ENCODE assay signal across 19 cellular contexts in genomic region chr2:55090702-55091101, GRCh38. TPM values are rescaled to one million over a fixed set of nuclear protein-coding genes. Genes with fewer than 3 reads are reported as not detected.
DNase-seq lines count a peak whose midpoint lies in the region; ATAC-seq, FAIRE-seq and TF ChIP-seq lines count a peak whose summit lies in the region.
"Had no signal": no experiment of that assay in that cellular context is flagged by ENCODE, and none has a peak within 500 bp of the region (broad histone marks: within the 10 kb centered on the region; RNA-seq: fewer than 3 reads in every experiment).

No MANE protein-coding gene starts in this region.

- no peak overlapping the region for H2BK12ac ChIP-seq in neuronal stem cell (ENCODE audit: low read length)

- no peaks in the 10 kb centered on the region for H3K79me1 ChIP-seq in neuronal stem cell (ENCODE audit: low read depth, low read length)

- H3K9me3 Mint-ChIP-seq in activated naive CD4-positive, alpha-beta T cell treated with anti-CD3 and anti-CD28 coated beads, Interleukin-2, amount 50 U/mL, for 72 hours = peaks cover 0 to 9% of the 10 kb centered on the region in 2 donors
- H3K9me3 Mint-ChIP-seq: nephron had no signal

- no peak for ATAC-seq in activated naive CD4-positive, alpha-beta T cell treated with anti-CD3 and anti-CD28 coated beads, Interleukin-2, amount 50 U/mL, for 72 hours
- no peak for ATAC-seq in HG03045 (IDR thresholded peaks at IDR 0.05; ENCODE audit: unreplicated experiment)
- ATAC-seq: gastroesophageal sphincter, lower lobe of right lung had no signal

- H3K4me3 ChIP-seq in bronchial epithelial cell (ENCODE audit: low read depth, low read length) (no peak overlapping the region), neuronal stem cell (ENCODE audit: low read length in 2 of 2) (no peak overlapping the region)
- H3K4me3 ChIP-seq: cardiac muscle cell, gastroesophageal sphincter, lower lobe of right lung had no signal

- no peak for FAIRE-seq in bronchial epithelial cell (lab: Jason Lieb, UNC)

- no peak overlapping the region for H2BK5ac ChIP-seq in neuronal stem cell (ENCODE audit: low read length)

- H3K18ac ChIP-seq in neuronal stem cell (ENCODE audit: low read length) = no peak overlapping the region

- no peak overlapping the region for H3K23ac ChIP-seq in neuronal stem cell (ENCODE audit: low read depth, low read length, poor library complexity)

- no peaks in the 10 kb centered on the region for H3K27me3 ChIP-seq in bronchial epithelial cell (ENCODE audit: control insufficient read depth, insufficient read depth, low read length)
- no peaks in the 10 kb centered on the region for H3K27me3 ChIP-seq in neuronal stem cell (ENCODE audit: control insufficient read depth in 3 of 3, insufficient read depth in 3 of 3, low read depth in 1 of 3, low read length in 3 of 3)
- H3K27me3 ChIP-seq: cardiac muscle cell, gastroesophageal sphincter had no signal

- H3K9me3 ChIP-seq in neuronal stem cell (replicated peaks in 1 of 2; ENCODE audit: control insufficient read depth in 2 of 2, insufficient read depth in 1 of 2, low read depth in 1 of 2, low read length in 2 of 2) = no peaks in the 10 kb centered on the region
- H3K9me3 ChIP-seq: gastroesophageal sphincter, lower lobe of right lung had no signal

- H3K14ac ChIP-seq in neuronal stem cell (ENCODE audit: low read length) = no peak overlapping the region

- no peak overlapping the region for H3K9ac ChIP-seq in neuronal stem cell (ENCODE audit: low read depth, low read length, poor library complexity)

- TF ChIP-seq CTCF in bronchial epithelial cell (IDR thresholded peaks at IDR 0.05; ENCODE audit: insufficient read depth, low read length, severe bottlenecking) = no peak

- no peak overlapping the region for H3K27ac ChIP-seq in neuronal stem cell (replicated peaks; ENCODE audit: low read length)
- H3K27ac ChIP-seq: cardiac muscle cell, gastroesophageal sphincter, lower lobe of right lung had no signal

- WGBS in neuronal stem cell (ENCODE audit: extremely low coverage in 2 of 2, insufficient read length in 2 of 2, insufficient replicate concordance in 1 of 2), 2 donors = no CpG with 5 or more reads among the region's 2 CpGs

- H3K27ac Mint-ChIP-seq in activated naive CD4-positive, alpha-beta T cell treated with anti-CD3 and anti-CD28 coated beads, Interleukin-2, amount 50 U/mL, for 72 hours = no peak overlapping the region

- no peak overlapping the region for H3K4me2 ChIP-seq in neuronal stem cell (ENCODE audit: insufficient read depth, low read length, poor library complexity, severe bottlenecking)

- H4K8ac ChIP-seq in neuronal stem cell (ENCODE audit: low read depth, low read length) = no peak overlapping the region

- no peak overlapping the region for H2BK120ac ChIP-seq in neuronal stem cell (ENCODE audit: low read depth, low read length)

- peaks cover 0 to 1% of the 10 kb centered on the region in 2 donors for H3K4me1 ChIP-seq in neuronal stem cell (ENCODE audit: control insufficient read depth in 2 of 2, insufficient read depth in 1 of 2, low read depth in 1 of 2, low read length in 2 of 2)

- H3K4ac ChIP-seq in neuronal stem cell (ENCODE audit: low read length) = no peak overlapping the region

- no peak overlapping the region for H2BK15ac ChIP-seq in neuronal stem cell (ENCODE audit: low read length)

- no peaks in the 10 kb centered on the region for H3K36me3 Mint-ChIP-seq in activated naive CD4-positive, alpha-beta T cell treated with anti-CD3 and anti-CD28 coated beads, Interleukin-2, amount 50 U/mL, for 72 hours

- H3K36me3 ChIP-seq in bronchial epithelial cell (ENCODE audit: control insufficient read depth, insufficient read depth, low read length) (no peaks in the 10 kb centered on the region), neuronal stem cell (replicated peaks in 1 of 2; ENCODE audit: control insufficient read depth in 2 of 2, insufficient read depth in 2 of 2, low read length in 2 of 2) (no peaks in the 10 kb centered on the region)
- H3K36me3 ChIP-seq: cardiac muscle cell, gastroesophageal sphincter, lower lobe of right lung had no signal

- no peak overlapping the region for H4K91ac ChIP-seq in neuronal stem cell (ENCODE audit: low read depth, low read length, poor library complexity)

- DNase-seq in GM03348 (ENCODE audit: low spot score) (peak; percentile 56), NCI-H226 (peak; percentile 67), bronchial epithelial cell (ENCODE audit: low read depth) (peak; percentile 52), neuronal stem cell (ENCODE audit: low spot score) (no peak), NCI-H187 treated with DMSO at 0.1 percent for 48 hours (lab: John Stamatoyannopoulos, UW) (no peak)
- DNase-seq in activated naive CD4-positive, alpha-beta T cell treated with anti-CD3 and anti-CD28 coated beads, Interleukin-2, amount 50 U/mL, for 72 hours (ENCODE audit: low spot score in 2 of 2) = no peak
- no peak for DNase-seq in stimulated activated CD4-positive, alpha-beta T cell treated with anti-CD3 and anti-CD28 coated beads, Interleukin-4, amount 100 ng/mL, for 4 hours
- DNase-seq: activated CD4-positive, alpha-beta T cell treated with anti-CD3 and anti-CD28 coated beads for 1 hour; activated CD8-positive, alpha-beta memory T cell treated with anti-CD3 and anti-CD28 coated beads, Interleukin-2, amount 50 U/mL, for 48 hours; activated naive CD4-positive, alpha-beta T cell treated with anti-CD3 and anti-CD28 coated beads, Interleukin-2, amount 50 U/mL, for 16 hours; C1 segment of cervical spinal cord; effector memory CD4-positive, alpha-beta T cell; lower lobe of right lung; NCI-H748 treated with DMSO at 0.1 percent for 48 hours; T-helper 1 cell had no signal

- peak overlapping the region; percentile 11 for H2AFZ ChIP-seq in neuronal stem cell (ENCODE audit: low read length)

- no peak overlapping the region for H2AK5ac ChIP-seq in neuronal stem cell (ENCODE audit: low read depth, low read length)

RNA-seq across cellular contexts. Expression of gene RTN4, which starts 40.5 kb away (rescaled TPM):
- total RNA-seq in bronchial epithelial cell = 106 and 162 TPM in 2 replicates
- polyA plus RNA-seq in neuronal stem cell (2013, experiment 1 of 2) = 173 TPM
- 179 TPM for polyA plus RNA-seq in neuronal stem cell (2013, experiment 2 of 2)
- 10 to 100 TPM; 86.5 to 88.5 TPM for total RNA-seq in activated naive CD4-positive, alpha-beta T cell treated with anti-CD3 and anti-CD28 coated beads, Interleukin-2, amount 50 U/mL, for 72 hours

Comparison
In these comparisons a context has a peak if more than half of its experiments do, and no peak if none do; other contexts are left out.
1. DNase-seq: peak in GM03348 (single experiment), NCI-H226 (single experiment) and bronchial epithelial cell (single experiment); none in neuronal stem cell (single experiment), NCI-H187 treated with DMSO at 0.1 percent for 48 hours (single experiment), activated naive CD4-positive, alpha-beta T cell treated with anti-CD3 and anti-CD28 coated beads, Interleukin-2, amount 50 U/mL, for 72 hours (0 of 2) and stimulated activated CD4-positive, alpha-beta T cell treated with anti-CD3 and anti-CD28 coated beads, Interleukin-4, amount 100 ng/mL, for 4 hours (0 of 2).